In genomic region chr6:13383280-13384163, GRCh38 we compare ENCODE assay signal across 8 cellular contexts.
DNase-seq lines count a peak whose midpoint lies in the region; ATAC-seq and TF ChIP-seq lines count a peak whose summit lies in the region.

No MANE protein-coding gene starts in this region.

- H3K9me3 Mint-ChIP-seq in stimulated activated naive CD8-positive, alpha-beta T cell treated with anti-CD3 and anti-CD28 coated beads, Interleukin-15, amount 100 ng/mL, for 72 hours, result no peaks in the 10 kb centered on the region

- H3K27ac ChIP-seq in 22Rv1, result 0 out of 2 replicates have a peak overlapping the region, but pooled peaks have one; percentile 31

- no peak overlapping the region for H3K4me3 Mint-ChIP-seq in stimulated activated naive CD8-positive, alpha-beta T cell treated with anti-CD3 and anti-CD28 coated beads, Interleukin-15, amount 100 ng/mL, for 72 hours

- no peaks in the 10 kb centered on the region for H3K27me3 Mint-ChIP-seq in stimulated activated naive CD8-positive, alpha-beta T cell treated with anti-CD3 and anti-CD28 coated beads, Interleukin-15, amount 100 ng/mL, for 72 hours

- ATAC-seq in GM18511 (IDR thresholded peaks at IDR 0.05; ENCODE audit: unreplicated experiment), result peak; percentile 97
- ATAC-seq in HG02938 (IDR thresholded peaks at IDR 0.05; ENCODE audit: unreplicated experiment), result peak; percentile 92
- peak; percentile 89 for ATAC-seq in stimulated activated naive CD8-positive, alpha-beta T cell treated with anti-CD3 and anti-CD28 coated beads, Interleukin-15, amount 100 ng/mL, for 72 hours

- TF ChIP-seq CTCF in 22Rv1 (IDR thresholded peaks at IDR 0.05), result peak; percentile 32

- peaks cover 18% of the 10 kb centered on the region for H3K4me1 Mint-ChIP-seq in stimulated activated naive CD8-positive, alpha-beta T cell treated with anti-CD3 and anti-CD28 coated beads, Interleukin-15, amount 100 ng/mL, for 72 hours

- no peak overlapping the region for H3K27ac Mint-ChIP-seq in stimulated activated naive CD8-positive, alpha-beta T cell treated with anti-CD3 and anti-CD28 coated beads, Interleukin-15, amount 100 ng/mL, for 72 hours

- DNase-seq in NCI-H748 treated with DMSO at 0.1 percent for 48 hours (lab: John Stamatoyannopoulos, UW) (peak; percentile 84), fibroblast of peridontal ligament (ENCODE audit: extremely low read depth) (peak; percentile 69), foreskin melanocyte (no peak), NCI-H187 (lab: John Stamatoyannopoulos, UW) (no peak)
- no peak for DNase-seq in stimulated activated naive CD8-positive, alpha-beta T cell treated with anti-CD3 and anti-CD28 coated beads, Interleukin-15, amount 100 ng/mL, for 72 hours

Comparison
In these comparisons a context has a peak if more than half of its experiments do, and no peak if none do; other contexts are left out.
1. DNase-seq: peak in NCI-H748 treated with DMSO at 0.1 percent for 48 hours (single experiment) and fibroblast of peridontal ligament (single experiment); none in stimulated activated naive CD8-positive, alpha-beta T cell treated with anti-CD3 and anti-CD28 coated beads, Interleukin-15, amount 100 ng/mL, for 72 hours (0 of 2), foreskin melanocyte (single experiment) and NCI-H187 (0 of 2).
2. Peak in every context shown above with its lines, with median percentiles within 50 percentile points of each other: ATAC-seq.